1 cellular context compared by ENCODE assay signal in the genomic region with DNA sequence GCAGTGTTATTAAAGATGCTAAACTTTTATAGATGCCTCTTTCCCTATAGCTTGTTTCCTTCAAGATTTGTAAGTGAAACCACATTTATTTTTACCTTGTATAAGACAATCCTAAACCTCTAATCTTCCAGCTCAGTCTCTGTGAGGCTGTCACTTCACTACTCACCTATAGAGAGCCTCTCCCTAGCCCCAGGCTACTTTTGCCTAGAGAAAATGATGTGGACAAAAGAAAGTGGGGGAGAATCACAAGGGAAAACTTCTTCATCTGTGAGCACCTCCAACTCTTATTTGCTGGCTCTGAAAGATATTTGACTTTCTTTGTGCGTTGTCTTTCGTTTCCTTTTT.
TF ChIP-seq lines count a peak whose summit lies in the region.

No MANE protein-coding gene starts in this region.

TF ChIP-seq in HEK293, 187 proteins besides CTCF, POLR2A, EP300 and RAD21 (continued from another document):
- TF ChIP-seq, protein P1, sequence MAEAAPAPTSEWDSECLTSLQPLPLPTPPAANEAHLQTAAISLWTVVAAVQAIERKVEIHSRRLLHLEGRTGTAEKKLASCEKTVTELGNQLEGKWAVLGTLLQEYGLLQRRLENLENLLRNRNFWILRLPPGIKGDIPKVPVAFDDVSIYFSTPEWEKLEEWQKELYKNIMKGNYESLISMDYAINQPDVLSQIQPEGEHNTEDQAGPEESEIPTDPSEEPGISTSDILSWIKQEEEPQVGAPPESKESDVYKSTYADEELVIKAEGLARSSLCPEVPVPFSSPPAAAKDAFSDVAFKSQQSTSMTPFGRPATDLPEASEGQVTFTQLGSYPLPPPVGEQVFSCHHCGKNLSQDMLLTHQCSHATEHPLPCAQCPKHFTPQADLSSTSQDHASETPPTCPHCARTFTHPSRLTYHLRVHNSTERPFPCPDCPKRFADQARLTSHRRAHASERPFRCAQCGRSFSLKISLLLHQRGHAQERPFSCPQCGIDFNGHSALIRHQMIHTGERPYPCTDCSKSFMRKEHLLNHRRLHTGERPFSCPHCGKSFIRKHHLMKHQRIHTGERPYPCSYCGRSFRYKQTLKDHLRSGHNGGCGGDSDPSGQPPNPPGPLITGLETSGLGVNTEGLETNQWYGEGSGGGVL (tag by site-specific recombination; IDR thresholded peaks at IDR 0.05), result 0 out of 2 replicates have a peak, but pooled peaks have one; percentile 1
- TF ChIP-seq SCRT1 (tag by site-specific recombination; IDR thresholded peaks at IDR 0.05; ENCODE audit: borderline replicate concordance), result no peak
TF ChIP-seq in HEK293: peak in this region for 2.
